ENCODE assay signal across 10 cellular contexts in genomic region chr10:111128331-111129167, GRCh38. TPM values are rescaled to one million over a fixed set of nuclear protein-coding genes. Genes with fewer than 3 reads are reported as not detected.
A peak's percentile ranks its signal among the peaks of the same experiment; 100 is the strongest.
DNase-seq lines count a peak whose midpoint lies in the region; ATAC-seq and TF ChIP-seq lines count a peak whose summit lies in the region.
"Had no signal": no experiment of that assay in that cellular context is flagged by ENCODE, and none has a peak within 500 bp of the region (broad histone marks: within the 10 kb centered on the region; RNA-seq: fewer than 3 reads in every experiment).

No MANE protein-coding gene starts in this region.

- peak overlapping the region; percentile 22 for H3K27ac ChIP-seq in HUES48 (ENCODE audit: low read depth, low read length)
- H3K27ac ChIP-seq in lower lobe of right lung, result no peak overlapping the region
- H3K27ac ChIP-seq: upper lobe of left lung had no signal

- no peaks in the 10 kb centered on the region for H3K36me3 ChIP-seq in HUES48 (ENCODE audit: control insufficient read depth, insufficient read depth, low read length)
- H3K36me3 ChIP-seq in adipocyte (ENCODE audit: control insufficient read depth, insufficient read depth, low read length, severe bottlenecking), result no peaks in the 10 kb centered on the region
- H3K36me3 ChIP-seq in lower lobe of right lung, result no peaks in the 10 kb centered on the region
- H3K36me3 ChIP-seq: upper lobe of left lung had no signal

- H3K27me3 ChIP-seq in HUES48 (ENCODE audit: control insufficient read depth, insufficient read depth, low read length) (no peaks in the 10 kb centered on the region), adipocyte (replicated peaks; ENCODE audit: control insufficient read depth, insufficient read depth, low read length) (peaks cover 5% of the 10 kb centered on the region), lower lobe of right lung (ENCODE audit: low read depth) (no peaks in the 10 kb centered on the region)
- H3K27me3 ChIP-seq: upper lobe of left lung had no signal

- no peaks in the 10 kb centered on the region for H3K9me3 ChIP-seq in HUES48 (ENCODE audit: control insufficient read depth, insufficient read depth, low read length)
- H3K9me3 ChIP-seq in adipocyte (ENCODE audit: control insufficient read depth, low read length), result no peaks in the 10 kb centered on the region
- H3K9me3 ChIP-seq in lower lobe of right lung, result no peaks in the 10 kb centered on the region
- H3K9me3 ChIP-seq: upper lobe of left lung had no signal

- H3K36me3 Mint-ChIP-seq in HFFc6 (ENCODE audit: low read depth), result no peaks in the 10 kb centered on the region

- TF ChIP-seq CTCF in lower lobe of right lung (IDR thresholded peaks at IDR 0.05) (no peak), HFFc6 (IDR thresholded peaks at IDR 0.05) (no peak)

- peaks cover 24% of the 10 kb centered on the region for H3K4me1 ChIP-seq in HUES48 (ENCODE audit: control insufficient read depth, insufficient read depth, low read length)
- H3K4me1 ChIP-seq in adipocyte (ENCODE audit: control insufficient read depth, insufficient read depth, low read length), result peaks cover 14% of the 10 kb centered on the region
- H3K4me1 ChIP-seq in lower lobe of right lung, result no peaks in the 10 kb centered on the region

- H3K4me3 ChIP-seq in HUES48 (ENCODE audit: low read depth, low read length) (no peak overlapping the region), adipocyte (ENCODE audit: low read length) (peak overlapping the region; percentile 27), lower lobe of right lung (no peak overlapping the region)
- H3K4me3 ChIP-seq: upper lobe of left lung had no signal

- peak; percentile 55 to 63 for ATAC-seq in lower lobe of right lung
- ATAC-seq in GM21529 (IDR thresholded peaks at IDR 0.05; ENCODE audit: unreplicated experiment), result no peak
- no peak for ATAC-seq in HG03457 (IDR thresholded peaks at IDR 0.05; ENCODE audit: unreplicated experiment)
- ATAC-seq: activated CD4-positive, alpha-beta T cell treated with anti-CD3 and anti-CD28 coated beads for 36 hours had no signal

- no peaks in the 10 kb centered on the region; the same call in 1 of the 2 replicates for H3K27me3 Mint-ChIP-seq in HFFc6 (ENCODE audit: insufficient read depth)

- H3K9ac ChIP-seq in HUES48 (ENCODE audit: low read depth, low read length), result no peak overlapping the region
- H3K9ac ChIP-seq in adipocyte (ENCODE audit: low read length), result no peak overlapping the region

- peaks cover 5% of the 10 kb centered on the region for H3K9me3 Mint-ChIP-seq in HFFc6

- no peaks in the 10 kb centered on the region for H3K4me1 Mint-ChIP-seq in HFFc6 (ENCODE audit: low read depth)
- H3K4me1 Mint-ChIP-seq: activated CD4-positive, alpha-beta T cell treated with anti-CD3 and anti-CD28 coated beads for 36 hours had no signal

- intact Hi-C loops in lower lobe of right lung (cut with DNase I), result no loop called here

- no peak overlapping the region for H3K4me3 Mint-ChIP-seq in HFFc6
- H3K4me3 Mint-ChIP-seq: activated CD4-positive, alpha-beta T cell treated with anti-CD3 and anti-CD28 coated beads for 36 hours had no signal

- DNase-seq in AG20443 (ENCODE audit: low spot score), result peak; percentile 89
- DNase-seq in adipocyte (ENCODE audit: low read depth), result no peak
- DNase-seq in lower lobe of right lung, result no peak
- DNase-seq in HFFc6, result no peak
- DNase-seq in NCI-H510A treated with DMSO at 0.1 percent for 48 hours (lab: John Stamatoyannopoulos, UW), result no peak
- DNase-seq: activated CD4-positive, alpha-beta T cell treated with anti-CD3 and anti-CD28 coated beads for 36 hours; upper lobe of left lung had no signal

- no peak overlapping the region for H3K27ac Mint-ChIP-seq in HFFc6
- H3K27ac Mint-ChIP-seq: activated CD4-positive, alpha-beta T cell treated with anti-CD3 and anti-CD28 coated beads for 36 hours had no signal

RNA-seq across cellular contexts. Expression of gene ADRA2A, which starts 51.7 kb away (rescaled TPM):
- total RNA-seq in lower lobe of right lung, result 3.8 TPM
- not detected for total RNA-seq in HFFc6 (2021; fragmentation: NEBNext Ultra II Directional; extraction: Animal tissue kit (Norgen Biotek cat#: 25700))
- total RNA-seq: activated CD4-positive, alpha-beta T cell treated with anti-CD3 and anti-CD28 coated beads for 36 hours had no signal

Comparison
In these comparisons a context has a peak if more than half of its experiments do, and no peak if none do; other contexts are left out.
1. ATAC-seq: peak in lower lobe of right lung (2 of 2); none in GM21529 (single experiment) and HG03457 (single experiment).